In the genomic region with DNA sequence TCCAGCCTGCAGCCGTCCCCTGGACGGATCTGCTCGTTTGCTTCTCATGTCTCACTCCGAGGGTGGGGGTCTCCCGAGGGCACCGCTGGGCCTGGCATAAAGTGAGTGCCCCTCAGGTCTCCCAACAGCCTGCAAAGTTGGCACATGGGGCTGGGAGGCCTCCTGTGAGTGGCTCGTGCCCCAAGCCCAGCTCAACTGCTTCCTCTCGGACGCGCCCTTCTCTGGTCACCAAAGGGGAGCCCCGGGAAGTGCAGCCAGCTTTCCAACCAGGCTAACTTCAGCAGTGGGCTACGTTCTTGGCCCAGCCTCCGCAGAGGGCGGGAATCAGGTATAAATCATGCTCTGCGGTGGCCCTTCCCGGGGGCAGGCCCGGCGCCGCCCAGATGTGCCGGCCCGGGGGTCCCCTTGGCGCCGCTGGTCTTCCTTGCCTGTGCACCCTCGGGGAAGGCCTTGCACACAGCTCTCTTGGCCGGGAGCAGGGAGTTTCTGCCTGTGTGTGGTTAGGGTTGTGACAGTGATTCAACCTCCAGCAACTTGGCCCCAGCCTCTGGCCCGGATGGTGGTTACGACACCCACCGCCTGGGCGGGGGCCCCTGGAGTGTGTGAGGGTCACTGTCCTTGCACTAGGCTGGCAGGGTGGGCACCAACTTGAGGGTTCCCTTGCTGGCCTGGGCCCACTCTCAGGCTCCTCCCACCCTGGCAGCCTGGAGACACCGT, we compare ENCODE assay signal across 1 cellular context.
A peak's percentile ranks its signal among the peaks of the same experiment; 100 is the strongest.
TF ChIP-seq lines count a peak whose summit lies in the region.

No MANE protein-coding gene starts in this region.

TF ChIP-seq in HepG2, 621 proteins besides CTCF, POLR2A, EP300 and RAD21 (continued from another document and continues in another):
- TF ChIP-seq, protein P1, sequence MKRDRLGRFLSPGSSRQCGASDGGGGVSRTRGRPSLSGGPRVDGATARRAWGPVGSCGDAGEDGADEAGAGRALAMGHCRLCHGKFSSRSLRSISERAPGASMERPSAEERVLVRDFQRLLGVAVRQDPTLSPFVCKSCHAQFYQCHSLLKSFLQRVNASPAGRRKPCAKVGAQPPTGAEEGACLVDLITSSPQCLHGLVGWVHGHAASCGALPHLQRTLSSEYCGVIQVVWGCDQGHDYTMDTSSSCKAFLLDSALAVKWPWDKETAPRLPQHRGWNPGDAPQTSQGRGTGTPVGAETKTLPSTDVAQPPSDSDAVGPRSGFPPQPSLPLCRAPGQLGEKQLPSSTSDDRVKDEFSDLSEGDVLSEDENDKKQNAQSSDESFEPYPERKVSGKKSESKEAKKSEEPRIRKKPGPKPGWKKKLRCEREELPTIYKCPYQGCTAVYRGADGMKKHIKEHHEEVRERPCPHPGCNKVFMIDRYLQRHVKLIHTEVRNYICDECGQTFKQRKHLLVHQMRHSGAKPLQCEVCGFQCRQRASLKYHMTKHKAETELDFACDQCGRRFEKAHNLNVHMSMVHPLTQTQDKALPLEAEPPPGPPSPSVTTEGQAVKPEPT (CRISPR knock-in tag; IDR thresholded peaks at IDR 0.05; ENCODE audit: low read depth), result no peak
- TF ChIP-seq AHR (CRISPR knock-in tag; IDR thresholded peaks at IDR 0.05) (no peak), HIVEP1 (CRISPR knock-in tag; IDR thresholded peaks at IDR 0.05) (peak; percentile 84; the same call in 1 of the 2 replicates), EEA1 (CRISPR knock-in tag; IDR thresholded peaks at IDR 0.05; ENCODE audit: borderline replicate concordance) (no peak), RBM22 (optimal IDR thresholded peaks at IDR 0.05; ENCODE audit: low read length) (peak; percentile 9), ZNF605 (CRISPR knock-in tag; IDR thresholded peaks at IDR 0.05) (peak; percentile 64; the same call in 1 of the 2 replicates), ZFP90 (CRISPR knock-in tag; IDR thresholded peaks at IDR 0.05; ENCODE audit: borderline replicate concordance) (no peak; the same call in 1 of the 2 replicates), E2F1 (CRISPR knock-in tag; IDR thresholded peaks at IDR 0.05) (0 out of 2 replicates have a peak, but pooled peaks have one; percentile 39), ZNF121 (CRISPR knock-in tag; IDR thresholded peaks at IDR 0.05) (no peak), ZNF253 (CRISPR knock-in tag; IDR thresholded peaks at IDR 0.05; ENCODE audit: borderline replicate concordance) (no peak), STAT5B (CRISPR knock-in tag; IDR thresholded peaks at IDR 0.05) (no peak), DMAP1 (CRISPR knock-in tag; IDR thresholded peaks at IDR 0.05) (no peak), FOXP4 (CRISPR knock-in tag; IDR thresholded peaks at IDR 0.05) (0 out of 2 replicates have a peak, but pooled peaks have one; percentile 10), GATA4 (IDR thresholded peaks at IDR 0.05; ENCODE audit: borderline replicate concordance, low read depth) (no peak), ZBTB43 (CRISPR knock-in tag; conservative IDR thresholded peaks at IDR 0.05) (peak; percentile 86), ZC3H13 (CRISPR knock-in tag; IDR thresholded peaks at IDR 0.05) (0 out of 2 replicates have a peak, but pooled peaks have one; percentile 16), ZNF570 (CRISPR knock-in tag; IDR thresholded peaks at IDR 0.05; ENCODE audit: borderline replicate concordance) (0 out of 2 replicates have a peak, but pooled peaks have one; percentile 27), ZNF891 (CRISPR knock-in tag; IDR thresholded peaks at IDR 0.05) (0 out of 2 replicates have a peak, but pooled peaks have one; percentile 8), KAT8 (CRISPR knock-in tag; IDR thresholded peaks at IDR 0.05) (peak; percentile 42; the same call in 1 of the 2 replicates), TBP (CRISPR knock-in tag; IDR thresholded peaks at IDR 0.05) (no peak), HMGA1 (CRISPR knock-in tag; conservative IDR thresholded peaks at IDR 0.05) (no peak), SOX13 (IDR thresholded peaks at IDR 0.05) (no peak), SOX13 (CRISPR knock-in tag; conservative IDR thresholded peaks at IDR 0.05 in 1 of 2, IDR thresholded peaks at IDR 0.05 in 1 of 2) (no peak; a peak in 1 of 4 replicates), HNRNPLL (IDR thresholded peaks at IDR 0.05; ENCODE audit: low read depth, low read length, poor library complexity, severe bottlenecking) (peak; percentile 94), MIER3 (CRISPR knock-in tag; IDR thresholded peaks at IDR 0.05; ENCODE audit: borderline replicate concordance) (0 out of 2 replicates have a peak, but pooled peaks have one; percentile 32), SOX6 (IDR thresholded peaks at IDR 0.05) (no peak), SOX6 (CRISPR knock-in tag; IDR thresholded peaks at IDR 0.05) (peak; percentile 37; the same call in 1 of the 2 replicates), ZIK1 (CRISPR knock-in tag; IDR thresholded peaks at IDR 0.05; ENCODE audit: borderline replicate concordance, low read depth) (no peak; the same call in 1 of the 2 replicates), FOSL2 (CRISPR knock-in tag; IDR thresholded peaks at IDR 0.05) (peak; percentile 70), ZNF883 (CRISPR knock-in tag; IDR thresholded peaks at IDR 0.05; ENCODE audit: not compliant biosample characterization) (peak; percentile 1), ZFP41 (CRISPR knock-in tag; IDR thresholded peaks at IDR 0.05; ENCODE audit: borderline replicate concordance) (no peak), CBX1 (IDR thresholded peaks at IDR 0.05; ENCODE audit: low read depth) (no peak)
- TF ChIP-seq, protein P2, sequence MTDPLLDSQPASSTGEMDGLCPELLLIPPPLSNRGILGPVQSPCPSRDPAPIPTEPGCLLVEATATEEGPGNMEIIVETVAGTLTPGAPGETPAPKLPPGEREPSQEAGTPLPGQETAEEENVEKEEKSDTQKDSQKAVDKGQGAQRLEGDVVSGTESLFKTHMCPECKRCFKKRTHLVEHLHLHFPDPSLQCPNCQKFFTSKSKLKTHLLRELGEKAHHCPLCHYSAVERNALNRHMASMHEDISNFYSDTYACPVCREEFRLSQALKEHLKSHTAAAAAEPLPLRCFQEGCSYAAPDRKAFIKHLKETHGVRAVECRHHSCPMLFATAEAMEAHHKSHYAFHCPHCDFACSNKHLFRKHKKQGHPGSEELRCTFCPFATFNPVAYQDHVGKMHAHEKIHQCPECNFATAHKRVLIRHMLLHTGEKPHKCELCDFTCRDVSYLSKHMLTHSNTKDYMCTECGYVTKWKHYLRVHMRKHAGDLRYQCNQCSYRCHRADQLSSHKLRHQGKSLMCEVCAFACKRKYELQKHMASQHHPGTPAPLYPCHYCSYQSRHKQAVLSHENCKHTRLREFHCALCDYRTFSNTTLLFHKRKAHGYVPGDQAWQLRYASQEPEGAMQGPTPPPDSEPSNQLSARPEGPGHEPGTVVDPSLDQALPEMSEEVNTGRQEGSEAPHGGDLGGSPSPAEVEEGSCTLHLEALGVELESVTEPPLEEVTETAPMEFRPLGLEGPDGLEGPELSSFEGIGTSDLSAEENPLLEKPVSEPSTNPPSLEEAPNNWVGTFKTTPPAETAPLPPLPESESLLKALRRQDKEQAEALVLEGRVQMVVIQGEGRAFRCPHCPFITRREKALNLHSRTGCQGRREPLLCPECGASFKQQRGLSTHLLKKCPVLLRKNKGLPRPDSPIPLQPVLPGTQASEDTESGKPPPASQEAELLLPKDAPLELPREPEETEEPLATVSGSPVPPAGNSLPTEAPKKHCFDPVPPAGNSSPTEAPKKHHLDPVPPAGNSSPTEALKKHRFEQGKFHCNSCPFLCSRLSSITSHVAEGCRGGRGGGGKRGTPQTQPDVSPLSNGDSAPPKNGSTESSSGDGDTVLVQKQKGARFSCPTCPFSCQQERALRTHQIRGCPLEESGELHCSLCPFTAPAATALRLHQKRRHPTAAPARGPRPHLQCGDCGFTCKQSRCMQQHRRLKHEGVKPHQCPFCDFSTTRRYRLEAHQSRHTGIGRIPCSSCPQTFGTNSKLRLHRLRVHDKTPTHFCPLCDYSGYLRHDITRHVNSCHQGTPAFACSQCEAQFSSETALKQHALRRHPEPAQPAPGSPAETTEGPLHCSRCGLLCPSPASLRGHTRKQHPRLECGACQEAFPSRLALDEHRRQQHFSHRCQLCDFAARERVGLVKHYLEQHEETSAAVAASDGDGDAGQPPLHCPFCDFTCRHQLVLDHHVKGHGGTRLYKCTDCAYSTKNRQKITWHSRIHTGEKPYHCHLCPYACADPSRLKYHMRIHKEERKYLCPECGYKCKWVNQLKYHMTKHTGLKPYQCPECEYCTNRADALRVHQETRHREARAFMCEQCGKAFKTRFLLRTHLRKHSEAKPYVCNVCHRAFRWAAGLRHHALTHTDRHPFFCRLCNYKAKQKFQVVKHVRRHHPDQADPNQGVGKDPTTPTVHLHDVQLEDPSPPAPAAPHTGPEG (CRISPR knock-in tag; IDR thresholded peaks at IDR 0.05), result peak; percentile 57; the same call in 1 of the 2 replicates
- TF ChIP-seq, protein P3, sequence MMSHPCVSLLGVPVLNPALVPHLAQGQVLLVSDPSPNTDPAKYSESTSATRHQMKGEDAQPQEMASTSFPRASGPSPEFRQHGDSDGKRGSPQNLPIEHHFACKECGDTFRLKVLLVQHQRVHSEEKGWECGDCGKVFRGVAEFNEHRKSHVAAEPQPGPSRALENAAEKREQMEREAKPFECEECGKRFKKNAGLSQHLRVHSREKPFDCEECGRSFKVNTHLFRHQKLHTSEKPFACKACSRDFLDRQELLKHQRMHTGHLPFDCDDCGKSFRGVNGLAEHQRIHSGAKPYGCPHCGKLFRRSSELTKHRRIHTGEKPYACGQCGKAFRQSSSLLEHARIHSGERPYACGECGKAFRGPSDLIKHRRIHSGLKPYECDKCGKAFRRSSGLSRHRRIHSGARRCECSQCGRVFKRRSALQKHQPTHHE (CRISPR knock-in tag; IDR thresholded peaks at IDR 0.05; ENCODE audit: borderline replicate concordance), result 0 out of 2 replicates have a peak, but pooled peaks have one; percentile 16
- TF ChIP-seq, protein P4, sequence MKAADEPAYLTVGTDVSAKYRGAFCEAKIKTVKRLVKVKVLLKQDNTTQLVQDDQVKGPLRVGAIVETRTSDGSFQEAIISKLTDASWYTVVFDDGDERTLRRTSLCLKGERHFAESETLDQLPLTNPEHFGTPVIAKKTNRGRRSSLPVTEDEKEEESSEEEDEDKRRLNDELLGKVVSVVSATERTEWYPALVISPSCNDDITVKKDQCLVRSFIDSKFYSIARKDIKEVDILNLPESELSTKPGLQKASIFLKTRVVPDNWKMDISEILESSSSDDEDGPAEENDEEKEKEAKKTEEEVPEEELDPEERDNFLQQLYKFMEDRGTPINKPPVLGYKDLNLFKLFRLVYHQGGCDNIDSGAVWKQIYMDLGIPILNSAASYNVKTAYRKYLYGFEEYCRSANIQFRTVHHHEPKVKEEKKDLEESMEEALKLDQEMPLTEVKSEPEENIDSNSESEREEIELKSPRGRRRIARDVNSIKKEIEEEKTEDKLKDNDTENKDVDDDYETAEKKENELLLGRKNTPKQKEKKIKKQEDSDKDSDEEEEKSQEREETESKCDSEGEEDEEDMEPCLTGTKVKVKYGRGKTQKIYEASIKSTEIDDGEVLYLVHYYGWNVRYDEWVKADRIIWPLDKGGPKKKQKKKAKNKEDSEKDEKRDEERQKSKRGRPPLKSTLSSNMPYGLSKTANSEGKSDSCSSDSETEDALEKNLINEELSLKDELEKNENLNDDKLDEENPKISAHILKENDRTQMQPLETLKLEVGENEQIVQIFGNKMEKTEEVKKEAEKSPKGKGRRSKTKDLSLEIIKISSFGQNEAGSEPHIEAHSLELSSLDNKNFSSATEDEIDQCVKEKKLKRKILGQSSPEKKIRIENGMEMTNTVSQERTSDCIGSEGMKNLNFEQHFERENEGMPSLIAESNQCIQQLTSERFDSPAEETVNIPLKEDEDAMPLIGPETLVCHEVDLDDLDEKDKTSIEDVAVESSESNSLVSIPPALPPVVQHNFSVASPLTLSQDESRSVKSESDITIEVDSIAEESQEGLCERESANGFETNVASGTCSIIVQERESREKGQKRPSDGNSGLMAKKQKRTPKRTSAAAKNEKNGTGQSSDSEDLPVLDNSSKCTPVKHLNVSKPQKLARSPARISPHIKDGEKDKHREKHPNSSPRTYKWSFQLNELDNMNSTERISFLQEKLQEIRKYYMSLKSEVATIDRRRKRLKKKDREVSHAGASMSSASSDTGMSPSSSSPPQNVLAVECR (CRISPR knock-in tag; IDR thresholded peaks at IDR 0.05; ENCODE audit: borderline replicate concordance), result peak; percentile 36; the same call in 1 of the 2 replicates
- TF ChIP-seq, protein P5, sequence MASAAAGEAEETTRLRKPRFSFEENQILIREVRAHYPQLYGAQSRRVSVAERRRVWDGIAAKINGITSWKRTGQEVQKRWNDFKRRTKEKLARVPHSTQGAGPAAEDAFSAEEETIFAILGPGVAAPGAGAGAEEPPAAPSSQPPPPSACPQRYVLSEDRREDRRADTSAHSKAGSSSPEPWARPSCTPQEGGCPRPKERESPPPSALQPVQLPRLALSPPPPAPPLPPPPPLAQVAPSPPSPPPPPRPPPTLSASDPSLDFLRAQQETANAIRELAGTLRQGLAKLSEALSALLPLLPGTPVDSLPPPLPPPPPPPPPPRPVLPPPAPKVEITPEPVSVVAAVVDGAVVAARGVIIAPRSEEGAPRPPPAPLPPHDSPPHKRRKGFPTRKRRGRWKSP (CRISPR knock-in tag; IDR thresholded peaks at IDR 0.05), result no peak
